In the genomic region with DNA sequence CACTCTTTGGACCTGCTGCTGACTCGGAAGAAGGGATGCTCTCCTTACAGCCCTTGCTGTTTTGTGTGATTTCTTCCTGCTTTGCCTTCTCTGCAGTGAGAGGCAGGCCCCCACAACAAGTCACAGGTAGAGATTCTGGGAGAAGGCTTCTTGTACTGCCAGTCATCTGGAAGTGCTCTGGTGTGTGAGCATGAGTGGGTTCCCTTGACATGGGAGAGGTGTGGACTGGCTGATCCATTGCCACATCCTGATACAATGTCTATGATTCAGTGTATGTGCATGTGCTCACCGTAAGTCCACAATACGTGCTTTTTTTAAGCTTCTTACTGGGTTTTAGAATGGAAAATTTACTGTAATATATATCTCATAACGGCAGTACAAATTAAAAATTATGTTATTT, we compare ENCODE assay signal across 15 cellular contexts.
"Had no signal": no experiment of that assay in that cellular context is flagged by ENCODE, and none has a peak within 500 bp of the region (broad histone marks: within the 10 kb centered on the region; RNA-seq: fewer than 3 reads in every experiment).

No MANE protein-coding gene starts in this region.

- ATAC-seq: activated CD4-positive, CD25-positive, alpha-beta regulatory T cell treated with anti-CD3 and anti-CD28 coated beads, Interleukin-2, amount 50 U/mL, for 24 hours; activated T-cell treated with anti-CD3 and anti-CD28 coated beads, Interleukin-2, amount 50 U/mL, for 4 hours; left cardiac atrium; lower lobe of right lung; naive thymus-derived CD8-positive, alpha-beta T cell had no signal

- H3K9me3 Mint-ChIP-seq: activated naive CD8-positive, alpha-beta T cell treated with anti-CD3 and anti-CD28 coated beads for 36 hours; activated T-cell treated with anti-CD3 and anti-CD28 coated beads, Interleukin-2, amount 50 U/mL, for 4 hours; naive thymus-derived CD8-positive, alpha-beta T cell had no signal

- H3K4me3 Mint-ChIP-seq: activated naive CD8-positive, alpha-beta T cell treated with anti-CD3 and anti-CD28 coated beads for 36 hours; activated T-cell treated with anti-CD3 and anti-CD28 coated beads, Interleukin-2, amount 50 U/mL, for 4 hours; naive thymus-derived CD8-positive, alpha-beta T cell had no signal

- H3K4me1 ChIP-seq: lower lobe of right lung, right atrium auricular region, tibial artery, vagina had no signal

- H3K27ac ChIP-seq: lower lobe of right lung, neutrophil, tibial artery, vagina had no signal

- H3K9me3 ChIP-seq: lower lobe of right lung, neutrophil, right atrium auricular region, tibial artery, vagina had no signal

- H3K27ac Mint-ChIP-seq: activated naive CD8-positive, alpha-beta T cell treated with anti-CD3 and anti-CD28 coated beads for 36 hours; naive thymus-derived CD8-positive, alpha-beta T cell had no signal

- DNase-seq: activated CD4-positive, alpha-beta T cell treated with anti-CD3 and anti-CD28 coated beads, Interleukin-2, amount 50 U/mL, for 48 hours; activated gamma-delta T cell; activated naive CD8-positive, alpha-beta T cell treated with anti-CD3 and anti-CD28 coated beads for 36 hours; activated T-cell treated with anti-CD3 and anti-CD28 coated beads, Interleukin-2, amount 50 U/mL, for 4 hours; anterior cingulate cortex; hypothalamus; left cardiac atrium; lower lobe of right lung; naive thymus-derived CD8-positive, alpha-beta T cell; small intestine; tibial artery had no signal

- H3K27me3 Mint-ChIP-seq: activated naive CD8-positive, alpha-beta T cell treated with anti-CD3 and anti-CD28 coated beads for 36 hours had no signal

- H3K27me3 ChIP-seq: neutrophil, right atrium auricular region, tibial artery, vagina had no signal

- H3K36me3 Mint-ChIP-seq: activated naive CD8-positive, alpha-beta T cell treated with anti-CD3 and anti-CD28 coated beads for 36 hours; naive thymus-derived CD8-positive, alpha-beta T cell had no signal

- H3K36me3 ChIP-seq: lower lobe of right lung, neutrophil, right atrium auricular region, tibial artery, vagina had no signal

- H3K4me3 ChIP-seq: lower lobe of right lung, right atrium auricular region, tibial artery, vagina had no signal
